In genomic region chr6:105226598-105227291, GRCh38 we compare ENCODE assay signal across 25 cellular contexts. TPM values are rescaled to one million over a fixed set of nuclear protein-coding genes. Genes with fewer than 3 reads are reported as not detected.
A peak's percentile ranks its signal among the peaks of the same experiment; 100 is the strongest.
DNase-seq lines count a peak whose midpoint lies in the region; ATAC-seq, FAIRE-seq and TF ChIP-seq lines count a peak whose summit lies in the region.
"Had no signal": no experiment of that assay in that cellular context is flagged by ENCODE, and none has a peak within 500 bp of the region (broad histone marks: within the 10 kb centered on the region; RNA-seq: fewer than 3 reads in every experiment).

No MANE protein-coding gene starts in this region.

- TF ChIP-seq CTCF in fibroblast of mammary gland (conservative IDR thresholded peaks at IDR 0.05; ENCODE audit: control insufficient read depth, insufficient read depth, low read depth, low read length) = no peak

- H3K4me3 ChIP-seq in fibroblast of mammary gland (ENCODE audit: control insufficient read depth, low read depth, low read length) = no peak overlapping the region
- H3K4me3 ChIP-seq: esophagus muscularis mucosa, skin epidermis had no signal

- DNase-seq in EH (ENCODE audit: low read depth) (peak; percentile 62), SK-N-DZ (ENCODE audit: low spot score) (peak; percentile 86), fibroblast of mammary gland (ENCODE audit: low read depth) (peak; percentile 52), middle frontal gyrus (ENCODE audit: extremely low spot score, low spot score) (peak; percentile 23), urothelium cell line (ENCODE audit: low spot score) (no peak)
- DNase-seq: activated CD4-positive, alpha-beta T cell treated with anti-CD3 and anti-CD28 coated beads, Interleukin-2, amount 50 U/mL, for 48 hours; activated CD8-positive, alpha-beta memory T cell treated with anti-CD3 and anti-CD28 coated beads, Interleukin-2, amount 50 U/mL, for 4 hours; activated naive CD4-positive, alpha-beta T cell treated with anti-CD3 and anti-CD28 coated beads, Interleukin-2, amount 50 U/mL, for 16 hours; C1 segment of cervical spinal cord; Calu3; cortex of kidney; DMS79 treated with DMSO at 0.1 percent for 48 hours; endodermal cell; islet precursor cell; MV-4-11; naive thymus-derived CD8-positive, alpha-beta T cell; NK-92 treated with Interleukin-12 subunit alpha and Interleukin-12 subunit beta, amount 100 ng/mL, for 24 hours; nucleus accumbens; PC-3; SHP77 treated with DMSO at 0.1 percent for 48 hours had no signal

- no peak for FAIRE-seq in urothelium cell line (lab: Jason Lieb, UNC)
- FAIRE-seq: bronchial epithelial cell had no signal

- ATAC-seq in HG02763 (IDR thresholded peaks at IDR 0.05; ENCODE audit: unreplicated experiment) (no peak), GM19351 (IDR thresholded peaks at IDR 0.05; ENCODE audit: unreplicated experiment) (no peak)
- ATAC-seq: naive thymus-derived CD8-positive, alpha-beta T cell; PC-3 had no signal

RNA-seq across cellular contexts. Expression of gene POPDC3, which starts 46.9 kb away (rescaled TPM):
- polyA plus RNA-seq in SK-N-DZ (2014; cell fraction: cytosol; rRNA removed) = 20.1 and 20.6 TPM in 2 replicates
- 6.6 and 14.6 TPM in 2 replicates for polyA plus RNA-seq in SK-N-DZ (2014; cell fraction: nucleus; rRNA removed)
- polyA plus RNA-seq: naive thymus-derived CD8-positive, alpha-beta T cell had no signal
